In genomic region chr19:47005873-47006272, GRCh38 we compare ENCODE assay signal across 1 cellular context.
TF ChIP-seq lines count a peak whose summit lies in the region.

No MANE protein-coding gene starts in this region.

TF ChIP-seq in HEK293, 187 proteins besides CTCF, POLR2A, EP300 and RAD21 (continued from another document and continues in another):
- TF ChIP-seq, protein P1, sequence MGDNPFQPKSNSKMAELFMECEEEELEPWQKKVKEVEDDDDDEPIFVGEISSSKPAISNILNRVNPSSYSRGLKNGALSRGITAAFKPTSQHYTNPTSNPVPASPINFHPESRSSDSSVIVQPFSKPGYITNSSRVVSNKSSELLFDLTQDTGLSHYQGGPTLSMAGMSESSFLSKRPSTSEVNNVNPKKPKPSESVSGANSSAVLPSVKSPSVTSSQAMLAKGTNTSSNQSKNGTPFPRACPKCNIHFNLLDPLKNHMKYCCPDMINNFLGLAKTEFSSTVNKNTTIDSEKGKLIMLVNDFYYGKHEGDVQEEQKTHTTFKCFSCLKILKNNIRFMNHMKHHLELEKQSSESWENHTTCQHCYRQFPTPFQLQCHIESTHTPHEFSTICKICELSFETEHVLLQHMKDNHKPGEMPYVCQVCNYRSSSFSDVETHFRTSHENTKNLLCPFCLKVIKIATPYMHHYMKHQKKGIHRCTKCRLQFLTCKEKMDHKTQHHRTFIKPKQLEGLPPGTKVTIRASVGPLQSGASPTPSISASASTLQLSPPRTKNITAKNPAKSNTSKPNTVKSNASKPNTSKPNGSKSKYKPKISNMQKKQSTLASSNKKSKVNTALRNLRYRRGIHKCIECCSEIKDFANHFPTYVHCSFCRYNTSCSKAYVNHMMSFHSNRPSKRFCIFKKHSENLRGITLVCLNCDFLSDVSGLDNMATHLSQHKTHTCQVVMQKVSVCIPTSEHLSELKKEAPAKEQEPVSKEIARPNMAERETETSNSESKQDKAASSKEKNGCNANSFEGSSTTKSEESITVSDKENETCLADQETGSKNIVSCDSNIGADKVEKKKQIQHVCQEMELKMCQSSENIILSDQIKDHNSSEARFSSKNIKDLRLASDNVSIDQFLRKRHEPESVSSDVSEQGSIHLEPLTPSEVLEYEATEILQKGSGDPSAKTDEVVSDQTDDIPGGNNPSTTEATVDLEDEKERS (tag by site-specific recombination; IDR thresholded peaks at IDR 0.05) = peak; percentile 82; the same call in 1 of the 2 replicates
- no peak for TF ChIP-seq ZNF354C (tag by site-specific recombination; IDR thresholded peaks at IDR 0.05; ENCODE audit: borderline replicate concordance, low read depth)
- TF ChIP-seq HIC1 (tag by site-specific recombination; IDR thresholded peaks at IDR 0.05) = no peak
- TF ChIP-seq ZNF514 (tag by site-specific recombination; IDR thresholded peaks at IDR 0.05) = no peak
- TF ChIP-seq ZNF221 (tag by site-specific recombination; IDR thresholded peaks at IDR 0.05; ENCODE audit: borderline replicate concordance) = no peak
- TF ChIP-seq ZNF112 (tag by site-specific recombination; IDR thresholded peaks at IDR 0.05) = no peak
- no peak for TF ChIP-seq ZFP69B (tag by site-specific recombination; IDR thresholded peaks at IDR 0.05)
- no peak for TF ChIP-seq GLI2 (tag by site-specific recombination; IDR thresholded peaks at IDR 0.05; ENCODE audit: borderline replicate concordance, low read depth)
- no peak for TF ChIP-seq TCF7L2 (IDR thresholded peaks at IDR 0.05; ENCODE audit: borderline replicate concordance, low read depth, low read length)
- no peak for TF ChIP-seq ZNF510 (tag by site-specific recombination; IDR thresholded peaks at IDR 0.05; ENCODE audit: insufficient replicate concordance)
- no peak for TF ChIP-seq ZBTB48 (tag by site-specific recombination; IDR thresholded peaks at IDR 0.05)
- TF ChIP-seq EGR2 (tag by site-specific recombination; IDR thresholded peaks at IDR 0.05; ENCODE audit: low read depth) = no peak
- TF ChIP-seq ZSCAN4 (tag by site-specific recombination; IDR thresholded peaks at IDR 0.05) = no peak
- TF ChIP-seq KLF10 (tag by site-specific recombination; IDR thresholded peaks at IDR 0.05) = peak; percentile 74
- no peak for TF ChIP-seq REST (tag by site-specific recombination; IDR thresholded peaks at IDR 0.05)
- no peak for TF ChIP-seq ZBTB20 (tag by site-specific recombination; IDR thresholded peaks at IDR 0.05)
- peak; percentile 96 for TF ChIP-seq ZBTB17 (tag by site-specific recombination; IDR thresholded peaks at IDR 0.05)
- no peak for TF ChIP-seq TRIM28 (IDR thresholded peaks at IDR 0.05; ENCODE audit: borderline replicate concordance, low read length)
- no peak for TF ChIP-seq SCRT2 (tag by site-specific recombination; IDR thresholded peaks at IDR 0.05)
- no peak for TF ChIP-seq SP3 (tag by site-specific recombination; IDR thresholded peaks at IDR 0.05)
- no peak for TF ChIP-seq ZNF560 (tag by site-specific recombination; IDR thresholded peaks at IDR 0.05; ENCODE audit: borderline replicate concordance)
- TF ChIP-seq KLF9 (tag by site-specific recombination; IDR thresholded peaks at IDR 0.05; ENCODE audit: low read depth) = peak; percentile 81
- TF ChIP-seq, protein P2, sequence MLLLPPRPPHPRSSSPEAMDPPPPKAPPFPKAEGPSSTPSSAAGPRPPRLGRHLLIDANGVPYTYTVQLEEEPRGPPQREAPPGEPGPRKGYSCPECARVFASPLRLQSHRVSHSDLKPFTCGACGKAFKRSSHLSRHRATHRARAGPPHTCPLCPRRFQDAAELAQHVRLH (tag by site-specific recombination; IDR thresholded peaks at IDR 0.05) = no peak
- no peak for TF ChIP-seq ZNF114 (tag by site-specific recombination; IDR thresholded peaks at IDR 0.05)
- no peak for TF ChIP-seq MZF1 (tag by site-specific recombination; IDR thresholded peaks at IDR 0.05; ENCODE audit: borderline replicate concordance)
- TF ChIP-seq, protein P3, sequence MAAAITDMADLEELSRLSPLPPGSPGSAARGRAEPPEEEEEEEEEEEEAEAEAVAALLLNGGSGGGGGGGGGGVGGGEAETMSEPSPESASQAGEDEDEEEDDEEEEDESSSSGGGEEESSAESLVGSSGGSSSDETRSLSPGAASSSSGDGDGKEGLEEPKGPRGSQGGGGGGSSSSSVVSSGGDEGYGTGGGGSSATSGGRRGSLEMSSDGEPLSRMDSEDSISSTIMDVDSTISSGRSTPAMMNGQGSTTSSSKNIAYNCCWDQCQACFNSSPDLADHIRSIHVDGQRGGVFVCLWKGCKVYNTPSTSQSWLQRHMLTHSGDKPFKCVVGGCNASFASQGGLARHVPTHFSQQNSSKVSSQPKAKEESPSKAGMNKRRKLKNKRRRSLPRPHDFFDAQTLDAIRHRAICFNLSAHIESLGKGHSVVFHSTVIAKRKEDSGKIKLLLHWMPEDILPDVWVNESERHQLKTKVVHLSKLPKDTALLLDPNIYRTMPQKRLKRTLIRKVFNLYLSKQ (tag by site-specific recombination; IDR thresholded peaks at IDR 0.05; ENCODE audit: borderline replicate concordance) = no peak
- TF ChIP-seq ZSCAN16 (tag by site-specific recombination; IDR thresholded peaks at IDR 0.05) = no peak
- TF ChIP-seq ZNF785 (tag by site-specific recombination; IDR thresholded peaks at IDR 0.05) = no peak
- TF ChIP-seq ZNF76 (tag by site-specific recombination; IDR thresholded peaks at IDR 0.05; ENCODE audit: borderline replicate concordance, low read depth) = no peak
- TF ChIP-seq KLF8 (tag by site-specific recombination; IDR thresholded peaks at IDR 0.05) = peak; percentile 60; the same call in 1 of the 2 replicates
- TF ChIP-seq, protein P4, sequence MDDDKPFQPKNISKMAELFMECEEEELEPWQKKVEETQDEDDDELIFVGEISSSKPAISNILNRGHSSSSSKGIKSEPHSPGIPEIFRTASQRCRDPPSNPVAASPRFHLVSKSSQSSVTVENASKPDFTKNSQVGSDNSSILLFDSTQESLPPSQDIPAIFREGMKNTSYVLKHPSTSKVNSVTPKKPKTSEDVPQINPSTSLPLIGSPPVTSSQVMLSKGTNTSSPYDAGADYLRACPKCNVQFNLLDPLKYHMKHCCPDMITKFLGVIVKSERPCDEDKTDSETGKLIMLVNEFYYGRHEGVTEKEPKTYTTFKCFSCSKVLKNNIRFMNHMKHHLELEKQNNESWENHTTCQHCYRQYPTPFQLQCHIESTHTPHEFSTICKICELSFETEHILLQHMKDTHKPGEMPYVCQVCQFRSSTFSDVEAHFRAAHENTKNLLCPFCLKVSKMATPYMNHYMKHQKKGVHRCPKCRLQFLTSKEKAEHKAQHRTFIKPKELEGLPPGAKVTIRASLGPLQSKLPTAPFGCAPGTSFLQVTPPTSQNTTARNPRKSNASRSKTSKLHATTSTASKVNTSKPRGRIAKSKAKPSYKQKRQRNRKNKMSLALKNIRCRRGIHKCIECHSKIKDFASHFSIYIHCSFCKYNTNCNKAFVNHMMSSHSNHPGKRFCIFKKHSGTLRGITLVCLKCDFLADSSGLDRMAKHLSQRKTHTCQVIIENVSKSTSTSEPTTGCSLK (tag by site-specific recombination; IDR thresholded peaks at IDR 0.05) = no peak
- no peak for TF ChIP-seq ZNF169 (tag by site-specific recombination; IDR thresholded peaks at IDR 0.05)
- TF ChIP-seq ZNF18 (tag by site-specific recombination; IDR thresholded peaks at IDR 0.05) = no peak
- TF ChIP-seq ZNF121 (tag by site-specific recombination; IDR thresholded peaks at IDR 0.05) = no peak
- TF ChIP-seq PRDM1 (tag by site-specific recombination; IDR thresholded peaks at IDR 0.05) = no peak
- TF ChIP-seq YY1 (tag by site-specific recombination; IDR thresholded peaks at IDR 0.05) = no peak
- no peak for TF ChIP-seq ZNF571 (tag by site-specific recombination; IDR thresholded peaks at IDR 0.05)
- TF ChIP-seq ZNF23 (tag by site-specific recombination; IDR thresholded peaks at IDR 0.05; ENCODE audit: borderline replicate concordance) = peak; percentile 100
- TF ChIP-seq ZNF48 (tag by site-specific recombination; IDR thresholded peaks at IDR 0.05) = no peak
- no peak for TF ChIP-seq ZNF701 (tag by site-specific recombination; IDR thresholded peaks at IDR 0.05)
- TF ChIP-seq ZNF776 (tag by site-specific recombination; IDR thresholded peaks at IDR 0.05; ENCODE audit: borderline replicate concordance) = no peak
- TF ChIP-seq OVOL3 (tag by site-specific recombination; IDR thresholded peaks at IDR 0.05) = no peak
- TF ChIP-seq ZNF501 (tag by site-specific recombination; IDR thresholded peaks at IDR 0.05) = no peak
- TF ChIP-seq ZNF488 (tag by site-specific recombination; IDR thresholded peaks at IDR 0.05) = no peak
- no peak for TF ChIP-seq ZNF596 (tag by site-specific recombination; IDR thresholded peaks at IDR 0.05)
- no peak for TF ChIP-seq ZNF146 (tag by site-specific recombination; IDR thresholded peaks at IDR 0.05)
- TF ChIP-seq PRDM6 (tag by site-specific recombination; IDR thresholded peaks at IDR 0.05) = no peak
- no peak for TF ChIP-seq ZNF10 (tag by site-specific recombination; IDR thresholded peaks at IDR 0.05)
- no peak for TF ChIP-seq ZNF791 (tag by site-specific recombination; IDR thresholded peaks at IDR 0.05)
- no peak for TF ChIP-seq ZNF133 (tag by site-specific recombination; IDR thresholded peaks at IDR 0.05)
